10 cellular contexts compared by ENCODE assay signal in the genomic region with DNA sequence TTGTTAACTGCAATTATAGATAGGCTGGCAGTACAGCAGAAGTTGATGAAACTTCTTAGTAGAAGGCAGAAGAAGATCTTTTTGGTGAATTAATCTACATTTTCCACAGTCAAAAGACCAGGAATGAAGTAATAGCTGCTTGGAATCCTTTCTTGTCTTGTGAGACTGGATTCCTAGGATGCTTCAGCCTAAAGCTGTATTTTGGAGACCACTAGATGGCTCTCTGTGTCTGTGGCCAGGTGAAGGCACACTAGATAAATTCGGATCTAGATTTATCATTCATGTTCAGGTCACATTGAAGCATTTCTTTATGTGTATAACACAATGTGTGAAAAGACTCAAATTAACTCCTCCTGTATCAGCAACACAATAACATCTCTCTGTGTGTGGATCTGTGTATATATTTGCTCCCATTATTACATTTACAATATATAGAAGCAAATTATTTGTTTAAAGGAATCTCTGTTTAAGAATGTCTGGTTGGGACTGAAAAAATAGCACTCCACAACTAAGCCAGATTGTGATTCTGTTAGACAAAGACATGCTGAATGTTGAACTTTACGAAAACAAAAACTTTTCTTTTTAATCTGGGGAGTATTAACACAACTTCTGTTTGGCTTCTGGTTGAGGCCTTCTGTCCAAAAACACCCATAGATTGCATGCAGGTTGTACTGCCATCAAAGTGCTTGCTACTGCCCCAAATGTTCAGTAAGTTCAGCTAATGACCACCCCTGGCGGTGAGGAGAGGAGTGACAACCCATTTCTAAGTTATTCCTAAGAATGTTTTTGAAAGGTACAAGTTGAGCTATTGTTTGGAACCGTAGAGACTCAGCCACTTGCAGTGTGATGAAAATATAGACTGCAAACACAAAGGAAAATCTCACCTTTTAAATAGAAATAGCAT. TPM values are rescaled to one million over a fixed set of nuclear protein-coding genes. Genes with fewer than 3 reads are reported as not detected.
DNase-seq lines count a peak whose midpoint lies in the region; ATAC-seq, FAIRE-seq and TF ChIP-seq lines count a peak whose summit lies in the region.
"Had no signal": no experiment of that assay in that cellular context is flagged by ENCODE, and none has a peak within 500 bp of the region (broad histone marks: within the 10 kb centered on the region; RNA-seq: fewer than 3 reads in every experiment).

No MANE protein-coding gene starts in this region.

- no peaks in the 10 kb centered on the region for H3K36me3 ChIP-seq in BJ (ENCODE audit: control insufficient read depth, insufficient read depth, low read length)
- H3K36me3 ChIP-seq in GM12878 (ENCODE audit: control insufficient read depth in 2 of 2, insufficient read depth in 2 of 2, low read length in 1 of 2): no peaks in the 10 kb centered on the region
- no peaks in the 10 kb centered on the region for H3K36me3 ChIP-seq in prostate gland
- H3K36me3 ChIP-seq: thoracic aorta had no signal

- H3K79me2 ChIP-seq in GM12878 (ENCODE audit: control insufficient read depth, insufficient read depth, low read length): no peaks in the 10 kb centered on the region

- no peak for FAIRE-seq in GM12891 (lab: Jason Lieb, UNC)
- FAIRE-seq in GM12878 (lab: Jason Lieb, UNC): no peak

- CTCF ChIA-PET in BJ (lab: Yijun Ruan, JAX): interaction anchor here (0.6 to 1.5 kb wide), 5 partner anchors 9 to 127 kb away, joined by 3 to 5 read pairs (median 3); no protein-coding TSS in a partner anchor
- CTCF ChIA-PET in GM12878 (lab: Yijun Ruan, JAX): interaction anchor here (0.6 to 2.0 kb wide), 9 partner anchors 9 to 704 kb away, joined by 3 to 11 read pairs (median 4); no protein-coding TSS in a partner anchor

- WGBS in GM12878 (ENCODE audit: insufficient coverage, insufficient replicate concordance, low lambda C conversion rate, missing lambda C conversion rate): 19% methylated on average over 4 of the region's 4 CpGs
- 41% methylated on average over 4 of the region's 4 CpGs for WGBS in prostate gland

- RAD21 ChIA-PET in GM12878 (lab: Charles Lee; ENCODE audit: unreplicated experiment): no interaction called here

- peak; percentile 65 for TF ChIP-seq CTCF in BJ (IDR thresholded peaks at IDR 0.05; ENCODE audit: insufficient read depth, low read depth, low read length)
- peak; percentile 59 to 72 (median 71) for TF ChIP-seq CTCF in GM12878 (IDR thresholded peaks at IDR 0.05 in 2 of 3, conservative IDR thresholded peaks at IDR 0.05 in 1 of 3; ENCODE audit: control insufficient read depth in 2 of 3, extremely low read depth in 1 of 3, insufficient read depth in 1 of 3, low read depth in 3 of 3, low read length in 3 of 3)
- peak in 2 of 4 experiments; percentile 22 to 29 for TF ChIP-seq CTCF in prostate gland (IDR thresholded peaks at IDR 0.05)

- in situ Hi-C loops in GM12878 (cut with MboI): no loop called here

- no peak for DNase-seq in BJ (ENCODE audit: low read depth)
- peak; percentile 18 for DNase-seq in GM12891 (ENCODE audit: insufficient read length, low spot score)
- peak; percentile 32 for DNase-seq in NCI-H1092 treated with DMSO at 0.1 percent for 48 hours (lab: John Stamatoyannopoulos, UW)
- no peak for DNase-seq in GM12878 (ENCODE audit: low read depth, low spot score)
- DNase-seq in medulla oblongata (ENCODE audit: extremely low spot score): peak; percentile 24
- DNase-seq in prostate gland (ENCODE audit: low spot score): no peak
- no peak for DNase-seq in activated CD8-positive, alpha-beta memory T cell treated with anti-CD3 and anti-CD28 coated beads, Interleukin-2, amount 50 U/mL, for 4 hours

- H3K9me3 ChIP-seq in GM12878 (replicated peaks; ENCODE audit: control insufficient read depth, insufficient read depth, low read length): no peaks in the 10 kb centered on the region
- no peaks in the 10 kb centered on the region for H3K9me3 ChIP-seq in prostate gland
- H3K9me3 ChIP-seq: thoracic aorta had no signal

- TF ChIP-seq RAD21 in GM12878 (IDR thresholded peaks at IDR 0.05; ENCODE audit: insufficient read depth, low read depth, low read length): peak; percentile 41

- TF ChIP-seq POLR2A in GM12891 (IDR thresholded peaks at IDR 0.05; ENCODE audit: low read depth, low read length) (no peak), GM12878 (IDR thresholded peaks at IDR 0.05; ENCODE audit: low read depth, low read length) (no peak), prostate gland (IDR thresholded peaks at IDR 0.05) (no peak)

- H3K9ac ChIP-seq in GM12878 (ENCODE audit: control insufficient read depth, insufficient read depth, low read length): no peak overlapping the region

- ATAC-seq in HG02610 (IDR thresholded peaks at IDR 0.05; ENCODE audit: unreplicated experiment) (peak; percentile 92), GM12878 (peak; percentile 82)
- ATAC-seq: T-cell had no signal

- H3K4me1 ChIP-seq in GM12878 (ENCODE audit: control insufficient read depth, insufficient read depth, low read length) (no peaks in the 10 kb centered on the region), prostate gland (replicated peaks) (no peaks in the 10 kb centered on the region)

- no peaks in the 10 kb centered on the region for H4K20me1 ChIP-seq in GM12878 (ENCODE audit: control insufficient read depth, insufficient read depth)

- H2AFZ ChIP-seq in GM12878 (ENCODE audit: control insufficient read depth, low read depth, low read length): no peak overlapping the region

- POLR2A ChIA-PET in BJ (lab: Charles Lee) (no interaction called here), GM12878 (lab: Charles Lee) (no interaction called here)

- no peak for TF ChIP-seq EP300 in GM12878 (IDR thresholded peaks at IDR 0.05; ENCODE audit: borderline replicate concordance in 1 of 2, control insufficient read depth in 1 of 2, low read depth in 2 of 2, low read length in 2 of 2)

- SMC1A ChIA-PET in GM12878 (lab: Charles Lee; ENCODE audit: uncharacterized antibody, unreplicated experiment): no interaction called here

- H3K27ac ChIP-seq in GM12878 (ENCODE audit: control insufficient read depth, insufficient read depth) (no peak overlapping the region), prostate gland (no peak overlapping the region)
- H3K27ac ChIP-seq: thoracic aorta had no signal

- H3K27me3 ChIP-seq in BJ (ENCODE audit: control insufficient read depth, insufficient read depth, low read length) (no peaks in the 10 kb centered on the region), GM12878 (replicated peaks in 1 of 2; ENCODE audit: control insufficient read depth in 2 of 2, insufficient read depth in 2 of 2, low read length in 1 of 2) (no peaks in the 10 kb centered on the region), prostate gland (replicated peaks; ENCODE audit: insufficient read depth) (no peaks in the 10 kb centered on the region)

- H3K4me3 ChIP-seq in BJ (ENCODE audit: low read depth, low read length) (no peak overlapping the region), GM12878 (no peak overlapping the region), prostate gland (no peak overlapping the region)
- H3K4me3 ChIP-seq: thoracic aorta had no signal

- intact Hi-C loops in GM12878 (cut with micrococcal nuclease; ENCODE audit: unreplicated experiment): loop anchor here (1.0 kb wide), 1 partner anchor 126 kb away; no protein-coding TSS in a partner anchor
- intact Hi-C loops in prostate gland (cut with DNase I): no loop called here

- H3K4me2 ChIP-seq in GM12878 (ENCODE audit: control insufficient read depth, insufficient read depth): no peak overlapping the region

- BruUV-seq in GM12878 (replicated peaks; lab: Mats Ljungman, UMichigan): no TSS peak

TF ChIP-seq in GM12891, 5 proteins besides CTCF, POLR2A, EP300 and RAD21:
- TF ChIP-seq SPI1 (IDR thresholded peaks at IDR 0.05; ENCODE audit: low read depth, low read length) (no peak), POLR2AphosphoS5 (IDR thresholded peaks at IDR 0.05; ENCODE audit: low read depth, low read length) (no peak), POU2F2 (IDR thresholded peaks at IDR 0.05; ENCODE audit: low read depth, low read length) (no peak), PAX5 (IDR thresholded peaks at IDR 0.05; ENCODE audit: insufficient read depth, low read length, severe bottlenecking) (no peak), TAF1 (IDR thresholded peaks at IDR 0.05; ENCODE audit: low read depth, low read length) (no peak)

TF ChIP-seq in GM12878, 131 proteins besides CTCF, POLR2A, EP300 and RAD21 (continues in another document):
- TF ChIP-seq MXI1 (IDR thresholded peaks at IDR 0.05; ENCODE audit: low read depth, low read length): no peak

RNA-seq across cellular contexts. Expression of a gene that starts 10.6 kb away (rescaled TPM):
- not detected in 2 replicates for polyA plus RNA-seq in BJ (2011; rRNA removed)
- polyA minus RNA-seq in BJ (2011; rRNA and poly(A)+ RNA removed): 0.05 TPM in 1 of 2 replicates, not detected in the other
- polyA plus RNA-seq in GM12891 (2012; ENCODE audit: low read depth, missing spikeins): 0.14 TPM
- total RNA-seq in GM12878 (2013; cell fraction: nucleolus; rRNA removed): not detected in 2 replicates
- not detected in 2 replicates for total RNA-seq in GM12878 (2014; rRNA removed)
- not detected in 2 replicates for total RNA-seq in GM12878 (2014; rRNA removed; fragmentation: Illumina TruSeq; extraction: Trizol)
- total RNA-seq in GM12878 (2021): not detected in 2 replicates
- 0.22 TPM for polyA plus RNA-seq in GM12878 (2011; ENCODE audit: low read depth)
- polyA plus RNA-seq in GM12878 (2011; rRNA removed): not detected in 2 replicates
- polyA plus RNA-seq in GM12878 (2011; cell fraction: cytosol; rRNA removed): not detected in 2 replicates
- not detected in 2 replicates for polyA plus RNA-seq in GM12878 (2011; cell fraction: nucleus; rRNA removed)
- polyA plus RNA-seq in GM12878 (2012): 0.18 and 0.27 TPM in 2 replicates
- polyA plus RNA-seq in GM12878 (2014; fragmentation: Illumina TruSeq; extraction: Trizol): not detected in 2 replicates
- under 1 TPM; 0.03 to 0.05 TPM for polyA plus RNA-seq in GM12878 (2014; fragmentation: Nextera tagmentation; extraction: Ambion mirVana)
- polyA plus RNA-seq in GM12878 (2014; rRNA removed): not detected in 2 replicates
- under 1 TPM in 1 of 2 experiments, not detected in 1; 0.04 TPM for polyA plus RNA-seq in GM12878 (2016; fragmentation: Nextera tagmentation; extraction: Ambion mirVana)
- not detected in 2 replicates for polyA minus RNA-seq in GM12878 (2011; rRNA and poly(A)+ RNA removed)
- polyA minus RNA-seq in GM12878 (2011; cell fraction: cytosol; rRNA and poly(A)+ RNA removed): not detected in 2 replicates
- not detected in 2 replicates for polyA minus RNA-seq in GM12878 (2011; cell fraction: nucleus; rRNA and poly(A)+ RNA removed)
- 1 to 10 TPM in 1 of 2 donors, under 1 TPM in 1; 0.80 to 1.5 TPM for total RNA-seq in prostate gland

Comparison
In these comparisons a context has a peak if more than half of its experiments do, and no peak if none do; other contexts are left out.
1. DNase-seq: peak in GM12891 (single experiment), NCI-H1092 treated with DMSO at 0.1 percent for 48 hours (single experiment) and medulla oblongata (single experiment); none in BJ (single experiment), GM12878 (single experiment), prostate gland (single experiment) and activated CD8-positive, alpha-beta memory T cell treated with anti-CD3 and anti-CD28 coated beads, Interleukin-2, amount 50 U/mL, for 4 hours (single experiment).